In genomic region chr19:30722236-30722635, GRCh38 we compare ENCODE assay signal across 19 cellular contexts.
"Had no signal": no experiment of that assay in that cellular context is flagged by ENCODE, and none has a peak within 500 bp of the region (broad histone marks: within the 10 kb centered on the region; RNA-seq: fewer than 3 reads in every experiment).

No MANE protein-coding gene starts in this region.

- H3K4me3 ChIP-seq: esophagus muscularis mucosa, gastrocnemius medialis, heart right ventricle, right atrium auricular region, sigmoid colon, skin epidermis, stomach, thoracic aorta, transverse colon had no signal

- H3K27ac ChIP-seq: epithelial cell of prostate, esophagus muscularis mucosa, gastrocnemius medialis, heart right ventricle, neutrophil, right atrium auricular region, sigmoid colon, skin epidermis, stomach, thoracic aorta, transverse colon had no signal

- H3K9me3 ChIP-seq: esophagus muscularis mucosa, gastrocnemius medialis, heart right ventricle, neutrophil, right atrium auricular region, sigmoid colon, stomach, thoracic aorta, transverse colon had no signal

- DNase-seq: effector memory CD8-positive, alpha-beta T cell; gastrocnemius medialis; heart right ventricle; hypothalamus; kidney glomerular epithelial cell; mesendoderm; naive thymus-derived CD4-positive, alpha-beta T cell; sigmoid colon; stimulated activated CD4-positive, alpha-beta T cell treated with anti-CD3 and anti-CD28 coated beads, Interleukin-12 subunit alpha, Interleukin-12 subunit beta, amount 100 ng/mL, for 4 hours; stimulated activated naive CD4-positive, alpha-beta T cell; stomach; substantia nigra; transverse colon had no signal

- ATAC-seq: effector memory CD8-positive, alpha-beta T cell; gastrocnemius medialis; heart right ventricle; naive thymus-derived CD4-positive, alpha-beta T cell had no signal

- H3K27me3 ChIP-seq: esophagus muscularis mucosa, gastrocnemius medialis, right atrium auricular region, sigmoid colon, stomach, transverse colon had no signal

- H3K36me3 ChIP-seq: esophagus muscularis mucosa, gastrocnemius medialis, heart right ventricle, neutrophil, right atrium auricular region, sigmoid colon, stomach, thoracic aorta, transverse colon had no signal
